8 cellular contexts compared by ENCODE assay signal in genomic region chr16:49556252-49557069, GRCh38.
DNase-seq lines count a peak whose midpoint lies in the region; ATAC-seq lines count a peak whose summit lies in the region.

No MANE protein-coding gene starts in this region.

- in situ Hi-C loops in SK-MEL-5 (cut with HindIII; ENCODE audit: low pct_unique_long_range_greater_than_20kb, low sequenced_read_pairs), result no loop called here

- no peaks in the 10 kb centered on the region for H3K36me3 ChIP-seq in HUES48 (ENCODE audit: control insufficient read depth, insufficient read depth, low read length)

- peak overlapping the region; percentile 79 for H3K27ac ChIP-seq in HUES48 (ENCODE audit: low read depth, low read length)

- ATAC-seq in left colon, result no peak
- ATAC-seq in HG02571 (IDR thresholded peaks at IDR 0.05; ENCODE audit: unreplicated experiment), result no peak
- no peak for ATAC-seq in HG02885 (IDR thresholded peaks at IDR 0.05; ENCODE audit: poor library complexity, unreplicated experiment)

- DNase-seq in 8988T (peak; percentile 56), SK-MEL-5 (ENCODE audit: low read depth, low spot score) (peak; percentile 44), iPS-NIHi11 (ENCODE audit: low spot score) (peak; percentile 77), Kasumi-1 (lab: John Stamatoyannopoulos, UW) (no peak), left colon (no peak)

- H3K4me3 ChIP-seq in HUES48 (ENCODE audit: low read depth, low read length), result peak overlapping the region; percentile 47

- no peaks in the 10 kb centered on the region for H3K9me3 ChIP-seq in HUES48 (ENCODE audit: control insufficient read depth, insufficient read depth, low read length)

- intact Hi-C loops in left colon (cut with DNase I, micrococcal nuclease), result no loop called here

- peak overlapping the region; percentile 50; the same call in 1 of the 2 replicates for H3K9ac ChIP-seq in HUES48 (ENCODE audit: low read depth, low read length)

- peaks cover 26% of the 10 kb centered on the region for H3K4me1 ChIP-seq in HUES48 (ENCODE audit: control insufficient read depth, insufficient read depth, low read length)

- H3K27me3 ChIP-seq in HUES48 (ENCODE audit: control insufficient read depth, insufficient read depth, low read length), result no peaks in the 10 kb centered on the region

Comparison
In these comparisons a context has a peak if more than half of its experiments do, and no peak if none do; other contexts are left out.
1. DNase-seq: peak in 8988T (single experiment), SK-MEL-5 (single experiment) and iPS-NIHi11 (single experiment); none in Kasumi-1 (0 of 2) and left colon (0 of 2).